ENCODE assay signal across 14 cellular contexts in the genomic region with DNA sequence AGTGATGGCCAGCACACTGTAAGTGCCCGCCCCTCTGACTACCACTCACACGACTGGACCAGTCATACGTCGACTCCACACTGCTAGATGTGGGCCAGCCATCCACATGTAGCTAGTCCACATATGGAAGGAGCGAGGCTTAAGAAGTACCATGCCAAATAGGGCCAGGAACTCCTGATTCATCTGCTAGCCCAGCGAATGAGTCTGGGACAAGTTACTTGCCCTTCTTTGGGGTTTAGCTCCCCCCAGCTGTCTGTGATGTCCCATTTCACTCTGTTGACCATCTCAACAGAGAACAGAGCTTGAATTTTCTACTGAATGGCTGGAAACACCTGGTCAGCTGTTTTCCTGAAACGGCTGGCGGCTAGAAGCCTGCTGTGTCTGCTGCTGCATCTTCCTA. TPM values are rescaled to one million over a fixed set of nuclear protein-coding genes. Genes with fewer than 3 reads are reported as not detected.
DNase-seq lines count a peak whose midpoint lies in the region; ATAC-seq and TF ChIP-seq lines count a peak whose summit lies in the region.
"Had no signal": no experiment of that assay in that cellular context is flagged by ENCODE, and none has a peak within 500 bp of the region (broad histone marks: within the 10 kb centered on the region; RNA-seq: fewer than 3 reads in every experiment).

No MANE protein-coding gene starts in this region.

- no peaks in the 10 kb centered on the region for H3K9me3 ChIP-seq in Peyer's patch
- no peaks in the 10 kb centered on the region for H3K9me3 ChIP-seq in mucosa of descending colon
- H3K9me3 ChIP-seq in tibial artery: no peaks in the 10 kb centered on the region
- H3K9me3 ChIP-seq: adrenal gland, HAP-1, neutrophil had no signal

- no peak for TF ChIP-seq POLR2A in Peyer's patch (IDR thresholded peaks at IDR 0.05)

- H3K4me1 ChIP-seq in Peyer's patch (peaks cover 0 to 73% (median 1%) of the 10 kb centered on the region in 4 donors), mucosa of descending colon (ENCODE audit: low read depth) (peaks cover 24% of the 10 kb centered on the region), tibial artery (peaks cover 0 to 87% (median 75%) of the 10 kb centered on the region in 4 donors)

- H3K36me3 ChIP-seq in Peyer's patch (peaks cover 0 to under 1% (median 0%) of the 10 kb centered on the region in 3 donors), mucosa of descending colon (ENCODE audit: low read depth) (no peaks in the 10 kb centered on the region), tibial artery (peaks cover 7 to 24% (median 22%) of the 10 kb centered on the region in 3 donors)
- H3K36me3 ChIP-seq: adrenal gland, HAP-1 had no signal

- TF ChIP-seq CTCF in Peyer's patch (IDR thresholded peaks at IDR 0.05): no peak
- no peak for TF ChIP-seq CTCF in dorsolateral prefrontal cortex (IDR thresholded peaks at IDR 0.05 in 54 of 56, conservative IDR thresholded peaks at IDR 0.05 in 2 of 56; ENCODE audit: low read depth in 1 of 56, partially characterized antibody in 56 of 56)
- no peak for TF ChIP-seq CTCF in mucosa of descending colon (IDR thresholded peaks at IDR 0.05)
- no peak for TF ChIP-seq CTCF in tibial artery (IDR thresholded peaks at IDR 0.05)

- DNase-seq in Peyer's patch (no peak), dorsolateral prefrontal cortex (no peak), mucosa of descending colon (no peak), tibial artery (peak; percentile 45 to 85), NCI-H748 (lab: John Stamatoyannopoulos, UW; ENCODE audit: unreplicated experiment) (no peak), NCI-H82 treated with DMSO at 0.1 percent for 48 hours (lab: John Stamatoyannopoulos, UW; ENCODE audit: unreplicated experiment) (no peak)
- no peak for DNase-seq in stimulated activated CD4-positive, alpha-beta T cell treated with anti-CD3 and anti-CD28 coated beads, Interleukin-4, amount 100 ng/mL, for 4 hours
- DNase-seq: activated CD4-positive, alpha-beta memory T cell treated with anti-CD3 and anti-CD28 coated beads, Interleukin-2, amount 10 ng/mL, durations not matched to agents 7 days and 5 days; NCI-H2029; SHP77 treated with DMSO at 0.1 percent for 48 hours had no signal

- ATAC-seq in mucosa of descending colon: peak; percentile 5
- ATAC-seq in HG03432 (IDR thresholded peaks at IDR 0.05; ENCODE audit: unreplicated experiment): no peak

- H3K27me3 ChIP-seq in Peyer's patch (no peaks in the 10 kb centered on the region), dorsolateral prefrontal cortex (no peaks in the 10 kb centered on the region), tibial artery (no peaks in the 10 kb centered on the region)
- H3K27me3 ChIP-seq: adrenal gland, neutrophil had no signal

- H3K27ac ChIP-seq in Peyer's patch (peak overlapping the region; percentile 57 to 96 (median 90)), dorsolateral prefrontal cortex (peak overlapping the region; percentile 77 to 100 (median 97)), tibial artery (peak overlapping the region; percentile 93 to 97)
- H3K27ac ChIP-seq: neutrophil had no signal

- H3K4me3 ChIP-seq in Peyer's patch: no peak overlapping the region
- peak overlapping the region in 34 of 59 donors; percentile 2 to 86 (median 30) for H3K4me3 ChIP-seq in dorsolateral prefrontal cortex
- no peak overlapping the region for H3K4me3 ChIP-seq in mucosa of descending colon
- peak overlapping the region; percentile 82 to 93 for H3K4me3 ChIP-seq in tibial artery
- H3K4me3 ChIP-seq: adrenal gland, HAP-1 had no signal

- intact Hi-C loops in dorsolateral prefrontal cortex (cut with DNase I) (no loop called here), mucosa of descending colon (cut with DNase I, micrococcal nuclease) (no loop called here), tibial artery (cut with DNase I; ENCODE audit: low total_unique reads) (no loop called here)

RNA-seq across cellular contexts. Expression of a gene that starts 5.8 kb away (rescaled TPM):
- total RNA-seq in Peyer's patch: 100 to 1,000 TPM; 139 to 306 (median 160) TPM
- 1,000 to 10,000 TPM in 2 of 120 experiments, 100 to 1,000 TPM in 118; 225 to 1,268 (median 522) TPM for total RNA-seq in dorsolateral prefrontal cortex
- 1,000 to 10,000 TPM in 1 of 3 donors, 100 to 1,000 TPM in 2; 150 to 1,587 (median 214) TPM for total RNA-seq in mucosa of descending colon

RNA-seq across cellular contexts. Expression of a gene that starts 32.2 kb away (rescaled TPM):
- total RNA-seq in Peyer's patch (10 to 100 TPM in 1 of 4 donors, 1 to 10 TPM in 3; 4.4 to 43.7 (median 5.2) TPM), dorsolateral prefrontal cortex (100 to 1,000 TPM in 6 of 120 experiments, 10 to 100 TPM in 114; 34.3 to 144 (median 58.1) TPM), mucosa of descending colon (100 to 1,000 TPM in 1 of 3 donors, 10 to 100 TPM in 1, 1 to 10 TPM in 1; 8.5 to 106 (median 12.4) TPM)

RNA-seq across cellular contexts. Expression of a gene that starts 37.8 kb away (rescaled TPM):
- total RNA-seq in Peyer's patch: 10 to 100 TPM in 3 of 4 donors, 1 to 10 TPM in 1; 6.7 to 47.9 (median 14.9) TPM
- 100 to 1,000 TPM in 17 of 120 experiments, 10 to 100 TPM in 103; 53.8 to 141 (median 77.6) TPM for total RNA-seq in dorsolateral prefrontal cortex
- 10 to 100 TPM; 13.7 to 64.3 (median 16.7) TPM for total RNA-seq in mucosa of descending colon

Comparison
In these comparisons a context has a peak if more than half of its experiments do, and no peak if none do; other contexts are left out.
1. DNase-seq: peak in tibial artery (2 of 2); none in Peyer's patch (0 of 3), dorsolateral prefrontal cortex (0 of 10), mucosa of descending colon (0 of 3), NCI-H748 (single experiment), NCI-H82 treated with DMSO at 0.1 percent for 48 hours (single experiment) and stimulated activated CD4-positive, alpha-beta T cell treated with anti-CD3 and anti-CD28 coated beads, Interleukin-4, amount 100 ng/mL, for 4 hours (0 of 2).
2. H3K4me3 ChIP-seq: peak in dorsolateral prefrontal cortex (34 of 59) and tibial artery (2 of 2); none in Peyer's patch (0 of 4) and mucosa of descending colon (single experiment).
3. Peak in every context shown above with its lines, with median percentiles within 50 percentile points of each other: H3K27ac ChIP-seq.